In the genomic region with DNA sequence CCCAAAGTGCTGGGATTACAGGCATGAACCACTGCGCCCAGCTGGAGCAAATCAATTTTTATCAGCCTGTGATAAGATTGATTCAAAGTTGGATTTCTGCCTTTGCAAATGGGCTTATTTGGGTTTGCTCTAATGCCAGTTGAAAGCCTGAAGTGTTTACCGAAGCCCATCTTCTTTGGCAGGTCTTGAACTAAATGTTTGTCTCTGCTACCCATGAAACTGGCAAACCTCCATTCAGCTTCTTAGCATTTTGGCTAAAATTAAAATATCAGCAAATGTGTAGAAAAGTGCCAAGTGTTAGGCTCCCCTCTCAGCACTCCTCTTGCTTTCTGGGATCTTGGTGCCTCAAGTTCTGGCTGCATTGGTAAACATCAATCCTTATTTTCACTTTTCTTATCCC, we compare ENCODE assay signal across 17 cellular contexts.
"Had no signal": no experiment of that assay in that cellular context is flagged by ENCODE, and none has a peak within 500 bp of the region (broad histone marks: within the 10 kb centered on the region; RNA-seq: fewer than 3 reads in every experiment).

No MANE protein-coding gene starts in this region.

- ATAC-seq: activated CD4-positive, CD25-positive, alpha-beta regulatory T cell treated with anti-CD3 and anti-CD28 coated beads, Interleukin-2, amount 50 U/mL, for 24 hours; activated CD8-positive, alpha-beta memory T cell treated with anti-CD3 and anti-CD28 coated beads, Interleukin-2, amount 10 ng/mL, durations not matched to agents 7 days and 5 days had no signal

- H3K4me1 ChIP-seq: breast epithelium had no signal

- DNase-seq: activated CD4-positive, alpha-beta T cell treated with anti-CD3 and anti-CD28 coated beads for 4 hours; activated CD4-positive, alpha-beta T cell treated with anti-CD3 and anti-CD28 coated beads, Interleukin-2, amount 50 U/mL, for 4 hours; activated CD8-positive, alpha-beta memory T cell treated with anti-CD3 and anti-CD28 coated beads, Interleukin-2, amount 10 ng/mL, durations not matched to agents 7 days and 5 days; activated effector memory CD4-positive, alpha-beta T cell treated with Interleukin-2 at 50 U/mL for 16 hours; activated naive CD4-positive, alpha-beta T cell; activated T-cell treated with anti-CD3 and anti-CD28 coated beads, Interleukin-2, amount 50 U/mL, for 24 hours; aorta; MG63; NCI-H146; NCI-H187 treated with DMSO at 0.1 percent for 48 hours; NCI-H2081 treated with DMSO at 0.1 percent for 48 hours; NCI-H510A treated with DMSO at 0.1 percent for 48 hours; NCI-H69; PC-9; SHP77 treated with DMSO at 0.1 percent for 48 hours had no signal

- H3K27ac ChIP-seq: breast epithelium, PC-9 had no signal

- H3K4me2 ChIP-seq: PC-9 had no signal

- H3K36me3 ChIP-seq: breast epithelium, MG63 had no signal

- H2AFZ ChIP-seq: PC-9 had no signal

- H3K4me3 ChIP-seq: breast epithelium, MG63, PC-9 had no signal

- H3K27me3 ChIP-seq: breast epithelium, MG63 had no signal

- H3K9me3 ChIP-seq: breast epithelium, MG63 had no signal
